Comparison of ENCODE assay signal across 8 cellular contexts in the genomic region with DNA sequence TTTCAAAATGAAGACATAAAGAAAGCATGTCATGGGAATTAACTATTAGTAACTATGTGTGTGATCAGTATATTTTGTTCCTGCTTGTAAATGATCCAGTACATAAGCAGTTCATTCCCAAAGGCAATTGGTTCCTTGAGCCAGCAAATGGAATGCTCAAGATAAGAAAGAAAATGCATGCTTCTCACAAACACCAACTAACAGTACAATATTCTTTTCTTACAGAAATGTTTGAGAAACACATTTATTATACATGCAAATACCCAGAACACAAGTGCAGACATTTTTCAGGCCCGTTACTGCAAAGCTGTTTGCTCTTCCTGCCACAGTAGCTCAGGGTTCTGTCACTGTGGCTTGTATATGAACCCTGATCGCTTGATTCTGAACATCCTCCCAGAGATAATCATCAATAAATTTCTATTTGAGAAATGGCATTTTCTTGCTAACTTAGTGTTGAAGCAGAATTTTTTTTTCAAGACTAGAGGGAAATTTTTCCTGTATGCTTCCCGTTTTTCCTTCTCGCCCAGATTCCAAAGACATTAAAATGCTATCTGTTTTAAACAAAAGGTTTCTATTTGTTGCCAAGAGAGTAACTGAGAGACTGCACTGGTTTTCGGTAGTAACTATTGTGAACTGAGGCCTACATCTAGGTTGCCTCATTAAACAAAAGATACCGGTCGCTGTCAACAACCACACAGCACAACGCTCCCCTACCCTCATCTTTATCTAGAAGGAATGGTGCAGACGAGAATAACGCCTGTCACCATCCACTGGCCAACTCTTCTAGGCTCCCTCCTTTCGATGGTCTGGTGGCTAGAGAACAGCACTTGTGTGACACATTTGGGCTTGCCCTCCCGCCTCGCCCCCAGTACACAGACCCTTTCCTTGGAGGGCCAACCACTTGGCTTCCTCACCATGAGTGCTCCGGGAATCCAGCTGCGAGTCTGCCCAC. TPM values are rescaled to one million over a fixed set of nuclear protein-coding genes. Genes with fewer than 3 reads are reported as not detected.
DNase-seq lines count a peak whose midpoint lies in the region; ATAC-seq and TF ChIP-seq lines count a peak whose summit lies in the region.

No MANE protein-coding gene starts in this region.

- H3K36me3 ChIP-seq in right lobe of liver (no peaks in the 10 kb centered on the region), stomach smooth muscle (ENCODE audit: control insufficient read depth in 2 of 2, insufficient read depth in 2 of 2, low read length in 2 of 2) (no peaks in the 10 kb centered on the region)

- intact Hi-C loops in right lobe of liver (cut with DNase I), result loop anchor here in 1 of 2 donors (10.0 kb wide), 1 partner anchor 45 kb away; no protein-coding TSS in a partner anchor

- no peak for TF ChIP-seq POLR2A in right lobe of liver (IDR thresholded peaks at IDR 0.05)

- peak overlapping the region; percentile 60 to 77 for H3K9ac ChIP-seq in stomach smooth muscle (ENCODE audit: low read length in 2 of 2)

- peaks cover 0 to 37% (median 18%) of the 10 kb centered on the region in 4 donors for H3K4me1 ChIP-seq in right lobe of liver
- H3K4me1 ChIP-seq in stomach smooth muscle (ENCODE audit: control insufficient read depth, insufficient read depth, low read length), result peaks cover 6% of the 10 kb centered on the region

- in situ Hi-C loops in GM13976 (cut with MboI; ENCODE audit: low sequenced_read_pairs, unreplicated experiment), result no loop called here

- H3K27ac ChIP-seq in right lobe of liver (peak overlapping the region; percentile 82 to 98 (median 85)), stomach smooth muscle (ENCODE audit: low read length) (peak overlapping the region; percentile 70)

- no peaks in the 10 kb centered on the region for H3K27me3 ChIP-seq in right lobe of liver
- no peaks in the 10 kb centered on the region for H3K27me3 ChIP-seq in stomach smooth muscle (ENCODE audit: control insufficient read depth in 1 of 2, insufficient read depth in 2 of 2, low read length in 2 of 2)

- under 1% methylated on average over 15 of the region's 15 CpGs for whole genome bisulfite sequencing in right lobe of liver (ENCODE audit: insufficient coverage, low coverage, low lambda C conversion rate, missing lambda C conversion rate)

- ATAC-seq in SK-N-SH treated with all-trans-retinoic acid at 6 μM for 48 hours (peak; percentile 48), right lobe of liver (peak; percentile 7 to 15 (median 11)), GM21723 (IDR thresholded peaks at IDR 0.05; ENCODE audit: unreplicated experiment) (no peak), GM19324 (IDR thresholded peaks at IDR 0.05; ENCODE audit: low FRiP score, unreplicated experiment) (no peak)

- DNase-seq in 8988T (peak; percentile 33), GM13976 (ENCODE audit: low spot score) (peak; percentile 18), choroid plexus epithelial cell (ENCODE audit: low read depth) (peak; percentile 59), right lobe of liver (no peak)

- H3K4me3 ChIP-seq in choroid plexus epithelial cell (ENCODE audit: low read depth, low read length) (peak overlapping the region; percentile 85), right lobe of liver (peak overlapping the region; percentile 63 to 72 (median 64)), stomach smooth muscle (ENCODE audit: low read length in 2 of 2) (peak overlapping the region; percentile 78 to 84)

- H3K9me3 ChIP-seq in right lobe of liver (no peaks in the 10 kb centered on the region), stomach smooth muscle (ENCODE audit: control insufficient read depth in 2 of 2, low read length in 2 of 2) (no peaks in the 10 kb centered on the region)

- TF ChIP-seq CTCF in GM13976 (IDR thresholded peaks at IDR 0.05; ENCODE audit: borderline replicate concordance, control extremely low read depth, extremely low read depth, insufficient read depth, missing control alignments), result no peak
- no peak for TF ChIP-seq CTCF in choroid plexus epithelial cell (conservative IDR thresholded peaks at IDR 0.05; ENCODE audit: low read depth, low read length)
- TF ChIP-seq CTCF in right lobe of liver (IDR thresholded peaks at IDR 0.05), result no peak

TF ChIP-seq in SK-N-SH treated with all-trans-retinoic acid at 6 μM for 48 hours, 23 proteins besides CTCF, POLR2A, EP300 and RAD21:
- no peak for TF ChIP-seq TSHZ2 (CRISPR knock-in tag; IDR thresholded peaks at IDR 0.05)
- no peak for TF ChIP-seq ESRRG (CRISPR knock-in tag; IDR thresholded peaks at IDR 0.05)
- TF ChIP-seq, protein P1, sequence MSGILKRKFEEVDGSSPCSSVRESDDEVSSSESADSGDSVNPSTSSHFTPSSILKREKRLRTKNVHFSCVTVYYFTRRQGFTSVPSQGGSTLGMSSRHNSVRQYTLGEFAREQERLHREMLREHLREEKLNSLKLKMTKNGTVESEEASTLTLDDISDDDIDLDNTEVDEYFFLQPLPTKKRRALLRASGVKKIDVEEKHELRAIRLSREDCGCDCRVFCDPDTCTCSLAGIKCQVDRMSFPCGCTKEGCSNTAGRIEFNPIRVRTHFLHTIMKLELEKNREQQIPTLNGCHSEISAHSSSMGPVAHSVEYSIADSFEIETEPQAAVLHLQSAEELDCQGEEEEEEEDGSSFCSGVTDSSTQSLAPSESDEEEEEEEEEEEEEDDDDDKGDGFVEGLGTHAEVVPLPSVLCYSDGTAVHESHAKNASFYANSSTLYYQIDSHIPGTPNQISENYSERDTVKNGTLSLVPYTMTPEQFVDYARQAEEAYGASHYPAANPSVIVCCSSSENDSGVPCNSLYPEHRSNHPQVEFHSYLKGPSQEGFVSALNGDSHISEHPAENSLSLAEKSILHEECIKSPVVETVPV (CRISPR knock-in tag; IDR thresholded peaks at IDR 0.05), result no peak
- no peak for TF ChIP-seq OSR1 (CRISPR knock-in tag; IDR thresholded peaks at IDR 0.05)
- TF ChIP-seq ZFP30 (CRISPR knock-in tag; IDR thresholded peaks at IDR 0.05), result no peak
- no peak for TF ChIP-seq ZC3H10 (CRISPR knock-in tag; IDR thresholded peaks at IDR 0.05)
- no peak for TF ChIP-seq CSDC2 (CRISPR knock-in tag; IDR thresholded peaks at IDR 0.05)

RNA-seq across cellular contexts. Expression of gene GNAQ, which starts 1.7 kb away (rescaled TPM):
- total RNA-seq in right lobe of liver, result 10 to 100 TPM; 15.8 to 28.7 (median 21.6) TPM

Comparison
In these comparisons a context has a peak if more than half of its experiments do, and no peak if none do; other contexts are left out.
1. DNase-seq: peak in 8988T (single experiment), GM13976 (single experiment) and choroid plexus epithelial cell (single experiment); none in right lobe of liver (0 of 3).
2. ATAC-seq: peak in SK-N-SH treated with all-trans-retinoic acid at 6 μM for 48 hours (single experiment) and right lobe of liver (4 of 4); none in GM21723 (single experiment) and GM19324 (single experiment).
3. Peak in every context shown above with its lines, with median percentiles within 50 percentile points of each other: H3K4me3 ChIP-seq.